ENCODE assay signal across 1 cellular context in the genomic region with DNA sequence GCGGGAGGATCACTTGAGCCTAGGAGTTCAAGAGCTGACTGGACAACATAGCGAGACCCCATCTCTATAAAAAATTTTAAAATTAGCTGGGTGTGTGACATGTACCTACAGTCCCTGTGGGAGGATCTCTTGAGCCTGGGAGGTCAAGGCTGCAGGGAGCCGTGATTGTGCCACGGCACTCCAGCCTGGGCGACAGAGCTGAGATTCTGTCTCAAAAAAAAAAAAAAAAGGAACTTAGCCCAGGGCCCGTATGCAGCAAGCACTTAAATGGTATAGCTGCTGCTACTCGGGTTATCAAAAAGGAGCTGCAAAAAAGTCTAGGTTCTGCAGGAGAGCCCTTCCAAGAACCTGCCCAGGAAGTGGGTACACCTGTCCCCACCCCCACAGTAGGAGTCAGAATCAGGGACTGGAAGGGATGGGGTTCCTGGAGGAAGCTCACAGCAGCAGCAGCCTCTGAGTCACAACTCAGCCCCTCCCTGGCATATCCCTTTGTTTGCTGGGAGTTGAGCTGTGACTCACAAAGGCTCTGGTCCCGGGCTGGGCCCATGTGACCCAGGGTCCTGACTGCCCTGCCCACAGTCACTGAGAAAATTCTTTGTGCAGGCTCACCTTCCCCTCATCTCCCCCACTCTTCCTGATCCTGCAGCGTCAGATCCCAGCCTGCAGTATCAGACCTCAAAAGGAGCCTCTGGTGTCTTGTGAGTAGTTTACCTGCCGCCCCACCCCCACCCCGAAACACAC.
A peak's percentile ranks its signal among the peaks of the same experiment; 100 is the strongest.
TF ChIP-seq lines count a peak whose summit lies in the region.

A gene with protein sequence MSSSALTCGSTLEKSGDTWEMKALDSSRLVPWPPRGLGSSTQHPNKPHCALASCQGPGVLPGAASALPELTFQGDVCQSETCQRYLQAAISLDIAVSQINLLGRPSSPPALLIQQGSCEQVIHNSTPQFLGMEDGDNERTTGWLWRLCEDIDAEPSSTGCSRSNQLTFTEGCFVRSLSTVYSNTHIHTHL (plus strand): TSS at position 576 of the 741 bp plus-strand sequence. CDS start 13,031 bp downstream, outside the sequence.

TF ChIP-seq in IMR-90, 13 proteins besides CTCF, POLR2A, EP300 and RAD21:
- TF ChIP-seq RFX5 (IDR thresholded peaks at IDR 0.05; ENCODE audit: low read depth, low read length) (no peak), BHLHE40 (IDR thresholded peaks at IDR 0.05; ENCODE audit: low read depth, low read length) (peak; percentile 41), MAZ (IDR thresholded peaks at IDR 0.05; ENCODE audit: borderline replicate concordance, low read depth, low read length) (0 out of 2 replicates have a peak, but pooled peaks have one; percentile 39), FOS (IDR thresholded peaks at IDR 0.05; ENCODE audit: low read depth, low read length) (peak; percentile 66)
- TF ChIP-seq, protein P1, sequence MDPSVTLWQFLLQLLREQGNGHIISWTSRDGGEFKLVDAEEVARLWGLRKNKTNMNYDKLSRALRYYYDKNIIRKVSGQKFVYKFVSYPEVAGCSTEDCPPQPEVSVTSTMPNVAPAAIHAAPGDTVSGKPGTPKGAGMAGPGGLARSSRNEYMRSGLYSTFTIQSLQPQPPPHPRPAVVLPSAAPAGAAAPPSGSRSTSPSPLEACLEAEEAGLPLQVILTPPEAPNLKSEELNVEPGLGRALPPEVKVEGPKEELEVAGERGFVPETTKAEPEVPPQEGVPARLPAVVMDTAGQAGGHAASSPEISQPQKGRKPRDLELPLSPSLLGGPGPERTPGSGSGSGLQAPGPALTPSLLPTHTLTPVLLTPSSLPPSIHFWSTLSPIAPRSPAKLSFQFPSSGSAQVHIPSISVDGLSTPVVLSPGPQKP (IDR thresholded peaks at IDR 0.05; ENCODE audit: borderline replicate concordance, low read depth, low read length), result no peak
- TF ChIP-seq, protein P2, sequence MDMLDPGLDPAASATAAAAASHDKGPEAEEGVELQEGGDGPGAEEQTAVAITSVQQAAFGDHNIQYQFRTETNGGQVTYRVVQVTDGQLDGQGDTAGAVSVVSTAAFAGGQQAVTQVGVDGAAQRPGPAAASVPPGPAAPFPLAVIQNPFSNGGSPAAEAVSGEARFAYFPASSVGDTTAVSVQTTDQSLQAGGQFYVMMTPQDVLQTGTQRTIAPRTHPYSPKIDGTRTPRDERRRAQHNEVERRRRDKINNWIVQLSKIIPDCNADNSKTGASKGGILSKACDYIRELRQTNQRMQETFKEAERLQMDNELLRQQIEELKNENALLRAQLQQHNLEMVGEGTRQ (IDR thresholded peaks at IDR 0.05; ENCODE audit: low read depth, low read length), result peak; percentile 93
